Comparison of ENCODE assay signal across 1 cellular context in the genomic region with DNA sequence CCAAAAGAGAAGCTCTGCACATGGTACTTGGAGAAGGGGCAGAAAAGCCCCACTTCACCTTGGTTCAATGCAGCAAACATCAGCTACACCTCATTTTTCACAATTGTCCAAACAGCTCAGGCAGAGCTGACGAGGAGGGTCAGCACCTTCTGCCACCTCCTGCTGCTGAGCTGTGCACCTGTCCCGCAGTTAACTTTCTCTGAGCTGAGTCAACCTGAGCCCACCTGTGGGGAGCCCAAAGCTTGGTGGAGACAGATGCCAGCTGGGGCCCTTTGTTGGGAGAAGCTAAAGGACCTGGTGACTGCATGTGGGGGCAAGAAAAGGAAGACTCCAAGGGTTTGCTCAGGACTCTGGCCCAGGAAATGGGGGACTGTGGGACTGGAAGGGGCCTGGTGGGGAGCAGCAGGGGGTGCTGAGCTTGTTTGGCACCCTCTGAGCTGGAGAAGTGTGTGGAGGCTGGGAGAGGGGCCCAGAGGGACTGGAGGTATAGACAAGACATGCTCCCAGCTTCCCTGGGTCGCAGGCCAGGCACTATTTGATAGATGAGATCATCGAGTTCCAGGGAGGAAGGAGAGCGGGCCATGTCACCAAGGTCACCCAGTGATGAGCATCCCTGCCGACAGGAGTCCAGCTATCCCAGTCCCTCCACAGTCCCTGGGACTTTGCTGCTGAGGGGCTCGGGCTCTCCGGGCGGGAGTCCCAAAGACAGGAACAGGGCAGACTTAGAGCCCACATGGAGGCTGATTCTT.
TF ChIP-seq lines count a peak whose summit lies in the region.

No MANE protein-coding gene starts in this region.

TF ChIP-seq in K562, 482 proteins besides CTCF, POLR2A, EP300 and RAD21:
- TF ChIP-seq, protein P1, sequence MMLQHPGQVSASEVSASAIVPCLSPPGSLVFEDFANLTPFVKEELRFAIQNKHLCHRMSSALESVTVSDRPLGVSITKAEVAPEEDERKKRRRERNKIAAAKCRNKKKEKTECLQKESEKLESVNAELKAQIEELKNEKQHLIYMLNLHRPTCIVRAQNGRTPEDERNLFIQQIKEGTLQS (IDR thresholded peaks at IDR 0.05), result peak; percentile 27; the same call in 1 of the 2 replicates
- TF ChIP-seq, protein P1 (CRISPR knock-in tag; conservative IDR thresholded peaks at IDR 0.05), result no peak
- TF ChIP-seq, protein P2, sequence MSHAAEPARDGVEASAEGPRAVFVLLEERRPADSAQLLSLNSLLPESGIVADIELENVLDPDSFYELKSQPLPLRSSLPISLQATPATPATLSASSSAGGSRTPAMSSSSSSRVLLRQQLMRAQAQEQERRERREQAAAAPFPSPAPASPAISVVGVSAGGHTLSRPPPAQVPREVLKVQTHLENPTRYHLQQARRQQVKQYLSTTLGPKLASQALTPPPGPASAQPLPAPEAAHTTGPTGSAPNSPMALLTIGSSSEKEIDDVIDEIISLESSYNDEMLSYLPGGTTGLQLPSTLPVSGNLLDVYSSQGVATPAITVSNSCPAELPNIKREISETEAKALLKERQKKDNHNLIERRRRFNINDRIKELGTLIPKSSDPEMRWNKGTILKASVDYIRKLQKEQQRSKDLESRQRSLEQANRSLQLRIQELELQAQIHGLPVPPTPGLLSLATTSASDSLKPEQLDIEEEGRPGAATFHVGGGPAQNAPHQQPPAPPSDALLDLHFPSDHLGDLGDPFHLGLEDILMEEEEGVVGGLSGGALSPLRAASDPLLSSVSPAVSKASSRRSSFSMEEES (CRISPR knock-in tag; IDR thresholded peaks at IDR 0.05), result no peak
- no peak for TF ChIP-seq SRSF1 (IDR thresholded peaks at IDR 0.05; ENCODE audit: low read depth, low read length)
- TF ChIP-seq NFYB (IDR thresholded peaks at IDR 0.05; ENCODE audit: extremely low read depth, insufficient read length), result no peak
- TF ChIP-seq SMARCC2 (IDR thresholded peaks at IDR 0.05; ENCODE audit: low read depth), result no peak
- no peak for TF ChIP-seq SMAD4 (CRISPR knock-in tag; conservative IDR thresholded peaks at IDR 0.05)
